ENCODE assay signal across 1 cellular context in the genomic region with DNA sequence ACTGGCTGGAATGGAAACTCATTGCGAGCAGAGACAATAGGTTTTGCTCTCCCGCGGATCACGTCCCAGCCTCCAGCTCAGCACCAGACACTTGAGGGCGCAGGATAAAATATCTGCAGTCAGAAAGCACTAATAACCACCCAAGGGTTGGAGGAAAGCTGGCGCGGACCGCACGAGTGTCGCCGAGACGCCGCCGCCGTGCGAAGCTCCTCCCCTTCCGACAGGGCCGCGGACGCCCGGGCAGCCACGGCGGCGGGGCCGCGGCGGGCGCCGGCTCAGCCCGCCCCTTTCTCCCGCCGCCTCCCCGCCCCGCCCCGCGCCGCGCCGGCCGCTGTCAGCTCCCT.
TF ChIP-seq lines count a peak whose summit lies in the region.

A gene with protein sequence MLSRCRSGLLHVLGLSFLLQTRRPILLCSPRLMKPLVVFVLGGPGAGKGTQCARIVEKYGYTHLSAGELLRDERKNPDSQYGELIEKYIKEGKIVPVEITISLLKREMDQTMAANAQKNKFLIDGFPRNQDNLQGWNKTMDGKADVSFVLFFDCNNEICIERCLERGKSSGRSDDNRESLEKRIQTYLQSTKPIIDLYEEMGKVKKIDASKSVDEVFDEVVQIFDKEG (plus strand): TSS at position 213 of the 344 bp plus-strand sequence. CDS start 156 bp downstream, outside the sequence.

TF ChIP-seq in H1, 55 proteins besides CTCF, POLR2A, EP300 and RAD21:
- TF ChIP-seq TBP (IDR thresholded peaks at IDR 0.05; ENCODE audit: low read depth, low read length) (peak; percentile 24; the same call in 1 of the 2 replicates), TAF1 (IDR thresholded peaks at IDR 0.05; ENCODE audit: low read depth, low read length) (peak; percentile 24; the same call in 1 of the 2 replicates), TEAD4 (IDR thresholded peaks at IDR 0.05; ENCODE audit: low read depth, low read length) (no peak), BACH1 (IDR thresholded peaks at IDR 0.05; ENCODE audit: low read length) (no peak), SUZ12 (IDR thresholded peaks at IDR 0.05; ENCODE audit: low read length) (no peak), ZNF274 (IDR thresholded peaks at IDR 0.05; ENCODE audit: borderline replicate concordance, extremely low read depth, low read length) (no peak), TAF7 (optimal IDR thresholded peaks at IDR 0.05; ENCODE audit: borderline replicate concordance, low read depth, low read length) (no peak), CREB1 (IDR thresholded peaks at IDR 0.05) (no peak), KDM1A (IDR thresholded peaks at IDR 0.05; ENCODE audit: borderline replicate concordance, low read length) (no peak), RNF2 (IDR thresholded peaks at IDR 0.05; ENCODE audit: borderline replicate concordance, low read depth, low read length, missing control alignments, poor library complexity, severe bottlenecking) (no peak), NANOG (IDR thresholded peaks at IDR 0.05; ENCODE audit: insufficient read depth, low read depth, low read length, poor library complexity, severe bottlenecking) (no peak), CBX8 (IDR thresholded peaks at IDR 0.05; ENCODE audit: borderline replicate concordance, low read depth, low read length) (no peak), PHF8 (conservative IDR thresholded peaks at IDR 0.05; ENCODE audit: low read depth, low read length) (peak; percentile 30; the same call in 1 of the 2 replicates), BCL11A (IDR thresholded peaks at IDR 0.05; ENCODE audit: low read depth in 2 of 2, low read length in 2 of 2) (no peak), EGR1 (IDR thresholded peaks at IDR 0.05; ENCODE audit: borderline replicate concordance, low read depth, low read length) (no peak), GTF2F1 (IDR thresholded peaks at IDR 0.05; ENCODE audit: borderline replicate concordance, low read depth, low read length) (no peak), EZH2 (IDR thresholded peaks at IDR 0.05; ENCODE audit: low read depth, low read length, severe bottlenecking) (no peak)
- TF ChIP-seq, protein P1, sequence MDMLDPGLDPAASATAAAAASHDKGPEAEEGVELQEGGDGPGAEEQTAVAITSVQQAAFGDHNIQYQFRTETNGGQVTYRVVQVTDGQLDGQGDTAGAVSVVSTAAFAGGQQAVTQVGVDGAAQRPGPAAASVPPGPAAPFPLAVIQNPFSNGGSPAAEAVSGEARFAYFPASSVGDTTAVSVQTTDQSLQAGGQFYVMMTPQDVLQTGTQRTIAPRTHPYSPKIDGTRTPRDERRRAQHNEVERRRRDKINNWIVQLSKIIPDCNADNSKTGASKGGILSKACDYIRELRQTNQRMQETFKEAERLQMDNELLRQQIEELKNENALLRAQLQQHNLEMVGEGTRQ (IDR thresholded peaks at IDR 0.05; ENCODE audit: low read length) = no peak
